ENCODE assay signal across 1 cellular context in genomic region chr7:2325028-2325625, GRCh38.
TF ChIP-seq lines count a peak whose summit lies in the region.

No MANE protein-coding gene starts in this region.

TF ChIP-seq in WTC11, 78 proteins besides CTCF, POLR2A, EP300 and RAD21 (continued from another document):
- TF ChIP-seq ARID4B (CRISPR knock-in tag; IDR thresholded peaks at IDR 0.05; ENCODE audit: borderline replicate concordance) (no peak), STAT6 (CRISPR knock-in tag; conservative IDR thresholded peaks at IDR 0.05; ENCODE audit: low read depth) (no peak)
